ENCODE assay signal across 8 cellular contexts in the genomic region with DNA sequence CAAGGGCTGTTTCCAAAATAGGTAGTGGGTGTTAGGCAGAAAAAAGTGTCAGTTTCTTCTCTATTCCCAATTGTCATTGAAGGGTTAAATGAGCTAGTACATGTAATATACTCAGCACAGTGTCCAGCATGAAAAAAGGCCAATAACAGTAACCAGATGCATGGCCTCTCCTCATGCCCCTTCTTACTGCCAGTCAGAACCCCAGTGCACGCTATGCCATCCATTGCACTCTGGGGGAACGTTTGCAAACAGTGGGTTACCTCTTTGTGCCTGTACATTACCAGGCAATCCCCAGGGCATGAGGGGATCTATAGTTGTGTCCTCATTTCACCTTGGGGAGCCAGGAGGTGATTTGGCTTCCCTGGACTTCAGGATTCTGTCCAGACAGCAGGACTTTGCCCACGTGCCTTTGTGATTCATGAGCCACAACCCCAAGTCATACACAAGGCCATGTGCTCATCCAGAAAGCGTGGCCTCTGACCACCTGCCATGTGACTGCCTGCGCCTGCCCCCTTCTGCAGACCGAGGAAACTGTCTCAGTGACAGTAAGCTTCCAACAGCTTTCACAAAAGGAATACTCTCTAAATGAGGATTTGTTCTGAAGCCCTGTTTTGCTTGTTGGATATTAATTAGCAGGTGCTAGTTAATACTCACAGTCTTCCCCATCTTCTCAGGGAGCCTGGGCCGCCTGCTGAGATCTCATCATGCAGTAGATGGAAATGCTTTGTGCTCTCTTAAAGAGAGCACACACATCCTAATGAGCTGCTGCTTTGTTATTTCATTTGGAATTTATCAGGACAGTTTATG.
DNase-seq lines count a peak whose midpoint lies in the region; ATAC-seq lines count a peak whose summit lies in the region.

No MANE protein-coding gene starts in this region.

- DNase-seq in NCI-H1417 (lab: John Stamatoyannopoulos, UW) (peak in 2 of 3 experiments; percentile 53 to 88), NCI-H1417 treated with DMSO at 0.1 percent for 48 hours (lab: John Stamatoyannopoulos, UW) (no peak), anterior cingulate cortex (lab: John Stamatoyannopoulos, UW) (peak in 39 of 58 donors; percentile 11 to 85 (median 53)), iPS-NIHi7 (ENCODE audit: extremely low spot score) (peak; percentile 73), stromal cell of bone marrow (ENCODE audit: low read depth) (peak; percentile 92), SKM-1 treated with dmso at 0.1 percent for 144 hours (lab: John Stamatoyannopoulos, UW; ENCODE audit: unreplicated experiment) (no peak), NAMALWA (ENCODE audit: low spot score) (no peak)

- no peak for ATAC-seq in GM21825 (IDR thresholded peaks at IDR 0.05; ENCODE audit: unreplicated experiment)

Comparison
In these comparisons a context has a peak if more than half of its experiments do, and no peak if none do; other contexts are left out.
1. DNase-seq: peak in NCI-H1417 (2 of 3), anterior cingulate cortex (39 of 58), iPS-NIHi7 (single experiment) and stromal cell of bone marrow (single experiment); none in NCI-H1417 treated with DMSO at 0.1 percent for 48 hours (single experiment), SKM-1 treated with dmso at 0.1 percent for 144 hours (single experiment) and NAMALWA (single experiment).